23 cellular contexts compared by ENCODE assay signal in genomic region chr14:55221968-55222367, GRCh38.
"Had no signal": no experiment of that assay in that cellular context is flagged by ENCODE, and none has a peak within 500 bp of the region (broad histone marks: within the 10 kb centered on the region; RNA-seq: fewer than 3 reads in every experiment).

No MANE protein-coding gene starts in this region.

- H3K4me3 ChIP-seq: K562, SJSA1 had no signal

- FAIRE-seq: K562 had no signal

- H3K27me3 ChIP-seq: brain microvascular endothelial cell, SJSA1 had no signal

- H3K36me3 ChIP-seq: brain microvascular endothelial cell, SJSA1 had no signal

- ATAC-seq: activated CD8-positive, alpha-beta memory T cell treated with anti-CD3 and anti-CD28 coated beads, Interleukin-2, amount 10 ng/mL, durations not matched to agents 7 days and 5 days; activated T-cell treated with anti-CD3 and anti-CD28 coated beads, Interleukin-2, amount 50 U/mL, for 4 hours; K562; T-helper 17 cell; WTC11 had no signal

- H3K27ac ChIP-seq: brain microvascular endothelial cell, SJSA1 had no signal

- DNase-seq: activated CD4-positive, alpha-beta T cell treated with anti-CD3 and anti-CD28 coated beads for 48 hours; activated CD4-positive, alpha-beta T cell treated with anti-CD3 and anti-CD28 coated beads, Interleukin-2, amount 50 U/mL, for 4 hours; activated CD4-positive, CD25-positive, alpha-beta regulatory T cell treated with anti-CD3 and anti-CD28 coated beads, Interleukin-2, amount 50 U/mL, for 72 hours; activated CD8-positive, alpha-beta memory T cell treated with anti-CD3 and anti-CD28 coated beads, Interleukin-2, amount 10 ng/mL, durations not matched to agents 7 days and 5 days; activated gamma-delta T cell; activated naive CD4-positive, alpha-beta T cell treated with anti-CD3 and anti-CD28 coated beads for 36 hours; activated T-cell treated with anti-CD3 and anti-CD28 coated beads, Interleukin-2, amount 50 U/mL, for 4 hours; caudate nucleus; Karpas-422; MM.1S; NCI-H1105; NCI-H1436 treated with DMSO at 0.1 percent for 48 hours; NCI-H187; NCI-H2081; NCI-H446; NCI-H524; SHP77; T-helper 17 cell; T-helper 9 cell had no signal
